ENCODE assay signal across 1 cellular context in genomic region chr22:38795569-38795968, GRCh38.
TF ChIP-seq lines count a peak whose summit lies in the region.

No MANE protein-coding gene starts in this region.

TF ChIP-seq in H1, 55 proteins besides CTCF, POLR2A, EP300 and RAD21:
- TF ChIP-seq EZH2 (IDR thresholded peaks at IDR 0.05; ENCODE audit: low read depth, low read length, severe bottlenecking), result no peak
- no peak for TF ChIP-seq BCL11A (IDR thresholded peaks at IDR 0.05; ENCODE audit: low read depth in 2 of 2, low read length in 2 of 2)
- TF ChIP-seq USF2 (IDR thresholded peaks at IDR 0.05; ENCODE audit: low read length), result no peak
- no peak for TF ChIP-seq SIN3A (conservative IDR thresholded peaks at IDR 0.05 in 1 of 2, IDR thresholded peaks at IDR 0.05 in 1 of 2; ENCODE audit: low read depth in 1 of 2, low read length in 2 of 2)
- no peak for TF ChIP-seq CEBPB (IDR thresholded peaks at IDR 0.05; ENCODE audit: low read depth, low read length)
- TF ChIP-seq NRF1 (IDR thresholded peaks at IDR 0.05; ENCODE audit: low read depth, low read length), result no peak
- TF ChIP-seq SIX5 (IDR thresholded peaks at IDR 0.05; ENCODE audit: low read depth, low read length), result no peak
- no peak for TF ChIP-seq POLR2AphosphoS5 (IDR thresholded peaks at IDR 0.05; ENCODE audit: low read depth, low read length)
- TF ChIP-seq CHD7 (IDR thresholded peaks at IDR 0.05; ENCODE audit: insufficient replicate concordance, low read length), result no peak
- no peak for TF ChIP-seq RNF2 (IDR thresholded peaks at IDR 0.05; ENCODE audit: borderline replicate concordance, low read depth, low read length, missing control alignments, poor library complexity, severe bottlenecking)
- no peak for TF ChIP-seq KDM4A (IDR thresholded peaks at IDR 0.05; ENCODE audit: low read depth, low read length, severe bottlenecking)
- TF ChIP-seq SIRT6 (IDR thresholded peaks at IDR 0.05; ENCODE audit: low read length), result no peak
